Comparison of ENCODE assay signal across 24 cellular contexts in the genomic region with DNA sequence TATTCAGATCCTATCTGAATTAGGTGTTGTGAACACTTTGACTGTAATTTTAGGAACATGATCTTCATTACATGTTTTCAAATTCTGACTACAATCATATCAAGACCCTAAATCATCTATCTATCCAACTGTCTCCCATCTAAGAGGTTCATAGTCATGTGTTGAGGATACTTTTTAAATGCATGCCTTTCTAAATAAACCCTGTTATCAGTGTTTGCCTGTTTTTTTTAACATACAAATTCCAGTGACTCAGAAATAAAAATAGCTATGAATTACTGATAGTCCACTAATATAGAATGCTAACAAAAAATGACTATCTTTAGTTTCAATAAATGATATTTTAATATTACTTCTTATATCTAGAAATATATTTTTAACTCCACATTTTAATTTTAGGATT.
"Had no signal": no experiment of that assay in that cellular context is flagged by ENCODE, and none has a peak within 500 bp of the region (broad histone marks: within the 10 kb centered on the region; RNA-seq: fewer than 3 reads in every experiment).

No MANE protein-coding gene starts in this region.

- H3K9me3 ChIP-seq: ascending aorta, body of pancreas, Peyer's patch had no signal

- FAIRE-seq: bronchial epithelial cell, K562 had no signal

- ATAC-seq: body of pancreas, WTC11 had no signal

- H3K27me3 ChIP-seq: ascending aorta, body of pancreas, Peyer's patch had no signal

- H3K36me3 ChIP-seq: Peyer's patch had no signal

- DNase-seq: activated CD4-positive, alpha-beta T cell treated with anti-CD3 and anti-CD28 coated beads, Interleukin-2, amount 10 ng/mL, durations not matched to agents 24 days and 14 days; activated CD4-positive, alpha-beta T cell treated with anti-CD3 and anti-CD28 coated beads, Interleukin-2, amount 50 U/mL, for 48 hours; activated CD4-positive, CD25-positive, alpha-beta regulatory T cell treated with anti-CD3 and anti-CD28 coated beads, Interleukin-2, amount 50 U/mL, for 72 hours; activated CD8-positive, alpha-beta memory T cell treated with anti-CD3 and anti-CD28 coated beads, Interleukin-2, amount 10 ng/mL, durations not matched to agents 7 days and 5 days; activated effector memory CD4-positive, alpha-beta T cell treated with anti-CD3 and anti-CD28 coated beads, Interleukin-2, amount 50 U/mL, for 16 hours; activated naive CD4-positive, alpha-beta T cell treated with Interleukin-2 at 50 U/mL for 16 hours; activated naive CD8-positive, alpha-beta T cell treated with anti-CD3 and anti-CD28 coated beads, Interleukin-2, amount 50 U/mL, for 24 hours; activated T-cell treated with anti-CD3 and anti-CD28 coated beads, Interleukin-2, amount 50 U/mL, for 4 hours; body of pancreas; NCI-H1092; NCI-H2029; NCI-H2107; NCI-H2171 treated with DMSO at 0.1 percent for 48 hours; NCI-H226; NCI-H510A treated with DMSO at 0.1 percent for 48 hours; NCI-H69; NK-92 treated with Interleukin-12 subunit alpha and Interleukin-12 subunit beta, amount 100 ng/mL, for 24 hours; Peyer's patch; SHP77 treated with DMSO at 0.1 percent for 48 hours had no signal

- H3K27ac ChIP-seq: ascending aorta, body of pancreas, Peyer's patch, RWPE1 had no signal

- H3K4me3 ChIP-seq: ascending aorta, body of pancreas, K562, Peyer's patch had no signal

- H3K4me1 ChIP-seq: ascending aorta, body of pancreas, Peyer's patch had no signal
